In genomic region chr9:15104826-15105420, GRCh38 we compare ENCODE assay signal across 8 cellular contexts.
DNase-seq lines count a peak whose midpoint lies in the region; ATAC-seq and TF ChIP-seq lines count a peak whose summit lies in the region.

No MANE protein-coding gene starts in this region.

- H3K27me3 Mint-ChIP-seq in activated CD8-positive, alpha-beta T cell treated with anti-CD3 and anti-CD28 coated beads for 36 hours = no peaks in the 10 kb centered on the region

- no peak overlapping the region for H3K4me3 Mint-ChIP-seq in activated CD8-positive, alpha-beta T cell treated with anti-CD3 and anti-CD28 coated beads for 36 hours

- peak; percentile 76 for TF ChIP-seq CTCF in activated CD8-positive, alpha-beta T cell treated with anti-CD3 and anti-CD28 coated beads for 36 hours (IDR thresholded peaks at IDR 0.05)
- peak; percentile 86 for TF ChIP-seq CTCF in fibroblast of pulmonary artery (IDR thresholded peaks at IDR 0.05; ENCODE audit: low read length, missing control alignments)
- TF ChIP-seq CTCF in psoas muscle (IDR thresholded peaks at IDR 0.05) = peak; percentile 82

- peak; percentile 62 for DNase-seq in DMS 273 (lab: John Stamatoyannopoulos, UW; ENCODE audit: unreplicated experiment)
- DNase-seq in NCI-H345 treated with DMSO at 0.1 percent for 48 hours (lab: John Stamatoyannopoulos, UW; ENCODE audit: unreplicated experiment) = peak; percentile 62
- DNase-seq in activated CD8-positive, alpha-beta T cell treated with anti-CD3 and anti-CD28 coated beads for 36 hours = peak; percentile 13
- DNase-seq in fibroblast of pulmonary artery (ENCODE audit: low read depth) = peak; percentile 44
- DNase-seq in psoas muscle = no peak
- no peak for DNase-seq in epidermal melanocyte (ENCODE audit: insufficient read length, low spot score)

- no peaks in the 10 kb centered on the region for H3K36me3 ChIP-seq in psoas muscle (ENCODE audit: insufficient read depth in 1 of 2, low read depth in 1 of 2)

- H3K4me1 ChIP-seq in psoas muscle = no peaks in the 10 kb centered on the region

- ATAC-seq in GM19035 (IDR thresholded peaks at IDR 0.05; ENCODE audit: unreplicated experiment) = peak; percentile 94
- peak; percentile 86 for ATAC-seq in HG03066 (IDR thresholded peaks at IDR 0.05; ENCODE audit: low read depth, unreplicated experiment)
- peak; percentile 84 for ATAC-seq in activated CD8-positive, alpha-beta T cell treated with anti-CD3 and anti-CD28 coated beads for 36 hours
- peak; percentile 69 to 86 (median 78) for ATAC-seq in psoas muscle

- no peak overlapping the region for H3K27ac Mint-ChIP-seq in activated CD8-positive, alpha-beta T cell treated with anti-CD3 and anti-CD28 coated beads for 36 hours

- peaks cover 7% of the 10 kb centered on the region for H3K9me3 ChIP-seq in psoas muscle

- no peak overlapping the region for H3K4me3 ChIP-seq in fibroblast of pulmonary artery (replicated peaks; ENCODE audit: low read depth, low read length)
- H3K4me3 ChIP-seq in psoas muscle = no peak overlapping the region

- no peaks in the 10 kb centered on the region for H3K36me3 Mint-ChIP-seq in activated CD8-positive, alpha-beta T cell treated with anti-CD3 and anti-CD28 coated beads for 36 hours (ENCODE audit: low read depth)

- POLR2A ChIA-PET in activated CD8-positive, alpha-beta T cell treated with anti-CD3 and anti-CD28 coated beads for 36 hours (lab: Charles Lee) = interaction anchor here (0.6 kb wide), 2 partner anchors 11 to 39 kb away, joined by 3 read pairs; no protein-coding TSS in a partner anchor

- WGBS in psoas muscle, 3 donors = 32 to 35% (median 32%) methylated on average over 4 of the region's 4 CpGs

- intact Hi-C loops in activated CD8-positive, alpha-beta T cell treated with anti-CD3 and anti-CD28 coated beads for 36 hours (cut with micrococcal nuclease) = loop anchor here (2.0 kb wide), 1 partner anchor 30 kb away; no protein-coding TSS in a partner anchor
- intact Hi-C loops in psoas muscle (cut with DNase I) = loop anchor here (1.0 to 2.0 kb wide), 2 partner anchors 30 kb away; no protein-coding TSS in a partner anchor

- H3K4me1 Mint-ChIP-seq in activated CD8-positive, alpha-beta T cell treated with anti-CD3 and anti-CD28 coated beads for 36 hours (ENCODE audit: low read depth) = no peaks in the 10 kb centered on the region

- CTCF ChIA-PET in activated CD8-positive, alpha-beta T cell treated with anti-CD3 and anti-CD28 coated beads for 36 hours (lab: Charles Lee) = interaction anchor here (0.7 to 5.0 kb wide), 8 partner anchors 10 to 35 kb away, joined by 3 to 70 read pairs (median 4); no protein-coding TSS in a partner anchor

- no peaks in the 10 kb centered on the region for H3K27me3 ChIP-seq in psoas muscle (ENCODE audit: insufficient read depth in 3 of 3, low read length in 2 of 3)

- H3K27ac ChIP-seq in psoas muscle = no peak overlapping the region

- H3K9me3 Mint-ChIP-seq in activated CD8-positive, alpha-beta T cell treated with anti-CD3 and anti-CD28 coated beads for 36 hours = no peaks in the 10 kb centered on the region

Comparison
In these comparisons a context has a peak if more than half of its experiments do, and no peak if none do; other contexts are left out.
1. DNase-seq: peak in DMS 273 (single experiment), NCI-H345 treated with DMSO at 0.1 percent for 48 hours (single experiment), activated CD8-positive, alpha-beta T cell treated with anti-CD3 and anti-CD28 coated beads for 36 hours (single experiment) and fibroblast of pulmonary artery (single experiment); none in psoas muscle (0 of 2) and epidermal melanocyte (single experiment).
2. Peak in every context shown above with its lines, with median percentiles within 50 percentile points of each other: ATAC-seq and CTCF ChIP-seq.